11 cellular contexts compared by ENCODE assay signal in the genomic region with DNA sequence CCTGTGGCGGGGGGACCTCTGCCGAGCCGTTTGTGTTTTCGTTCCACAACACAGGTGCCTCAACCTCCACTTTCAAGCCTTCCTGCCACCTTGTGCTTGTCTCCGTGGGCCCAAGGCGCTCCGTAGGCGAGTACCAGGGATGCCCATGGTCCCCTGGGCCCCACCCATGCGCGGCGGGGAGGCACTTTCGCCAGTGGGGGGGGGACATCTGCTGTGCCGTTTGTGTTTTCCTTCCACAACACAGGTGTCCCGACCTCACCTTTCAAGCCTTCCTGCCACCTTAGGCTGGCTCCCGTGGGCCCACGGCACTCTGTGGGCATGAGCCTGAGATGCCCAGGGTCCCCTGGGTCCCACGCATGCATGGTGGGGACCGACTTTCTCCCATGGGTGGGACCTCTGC.
"Had no signal": no experiment of that assay in that cellular context is flagged by ENCODE, and none has a peak within 500 bp of the region (broad histone marks: within the 10 kb centered on the region; RNA-seq: fewer than 3 reads in every experiment).

No MANE protein-coding gene starts in this region.

- H2AFZ ChIP-seq: GM23248, GM23338 had no signal

- ATAC-seq: GM23338, HCT116 had no signal

- H3K4me2 ChIP-seq: GM23338 had no signal

- H3K4me3 ChIP-seq: GM23248, GM23338, HAP-1 had no signal

- H3K9me3 ChIP-seq: HAP-1 had no signal

- H3K4me1 ChIP-seq: HAP-1 had no signal

- H3K36me3 ChIP-seq: HAP-1 had no signal

- H3K27ac ChIP-seq: GM23248 had no signal

- H3K9ac ChIP-seq: GM23248 had no signal

- FAIRE-seq: H1, H54 had no signal

- DNase-seq: GM23248, GOT3, H7, H9, HCEC 1CT, HFFc6 had no signal
